In the genomic region with DNA sequence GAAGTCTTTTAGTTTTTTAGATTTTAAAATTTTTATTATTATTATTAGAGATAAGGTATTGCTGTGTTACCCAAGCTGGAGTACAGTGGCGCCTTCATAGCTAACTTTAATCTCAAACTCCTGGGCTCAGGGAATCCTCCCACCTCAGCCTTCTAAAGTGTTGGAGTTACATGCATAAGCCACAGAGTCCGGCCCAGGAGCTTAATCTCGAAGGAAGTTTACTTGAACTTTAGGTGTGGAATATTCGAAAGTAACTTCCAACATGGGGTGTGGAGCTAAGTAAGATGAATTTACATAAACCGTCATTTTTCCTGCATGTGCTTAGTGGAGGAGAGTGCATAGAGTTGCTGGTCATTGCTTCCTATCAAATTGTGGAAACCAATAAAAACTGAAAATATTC, we compare ENCODE assay signal across 1 cellular context.
TF ChIP-seq lines count a peak whose summit lies in the region.

No MANE protein-coding gene starts in this region.

TF ChIP-seq in IMR-90, 13 proteins besides CTCF, POLR2A, EP300 and RAD21:
- TF ChIP-seq, protein P1, sequence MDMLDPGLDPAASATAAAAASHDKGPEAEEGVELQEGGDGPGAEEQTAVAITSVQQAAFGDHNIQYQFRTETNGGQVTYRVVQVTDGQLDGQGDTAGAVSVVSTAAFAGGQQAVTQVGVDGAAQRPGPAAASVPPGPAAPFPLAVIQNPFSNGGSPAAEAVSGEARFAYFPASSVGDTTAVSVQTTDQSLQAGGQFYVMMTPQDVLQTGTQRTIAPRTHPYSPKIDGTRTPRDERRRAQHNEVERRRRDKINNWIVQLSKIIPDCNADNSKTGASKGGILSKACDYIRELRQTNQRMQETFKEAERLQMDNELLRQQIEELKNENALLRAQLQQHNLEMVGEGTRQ (IDR thresholded peaks at IDR 0.05; ENCODE audit: low read depth, low read length): no peak
- TF ChIP-seq MXI1 (IDR thresholded peaks at IDR 0.05; ENCODE audit: borderline replicate concordance, low read depth, low read length): no peak
- no peak for TF ChIP-seq RFX5 (IDR thresholded peaks at IDR 0.05; ENCODE audit: low read depth, low read length)
- TF ChIP-seq RCOR1 (IDR thresholded peaks at IDR 0.05; ENCODE audit: insufficient replicate concordance, low read length): no peak
- no peak for TF ChIP-seq NFE2L2 (IDR thresholded peaks at IDR 0.05; ENCODE audit: low read depth, low read length)
- TF ChIP-seq ELK1 (IDR thresholded peaks at IDR 0.05; ENCODE audit: borderline replicate concordance, low read depth, low read length): no peak
- no peak for TF ChIP-seq FOS (IDR thresholded peaks at IDR 0.05; ENCODE audit: low read depth, low read length)
- TF ChIP-seq MAZ (IDR thresholded peaks at IDR 0.05; ENCODE audit: borderline replicate concordance, low read depth, low read length): no peak
